Comparison of ENCODE assay signal across 11 cellular contexts in genomic region chr2:42959148-42959992, GRCh38.
DNase-seq lines count a peak whose midpoint lies in the region; ATAC-seq and TF ChIP-seq lines count a peak whose summit lies in the region.
"Had no signal": no experiment of that assay in that cellular context is flagged by ENCODE, and none has a peak within 500 bp of the region (broad histone marks: within the 10 kb centered on the region; RNA-seq: fewer than 3 reads in every experiment).

No MANE protein-coding gene starts in this region.

- peaks cover 9% of the 10 kb centered on the region for H3K36me3 Mint-ChIP-seq in Calu3 (ENCODE audit: insufficient read depth, unreplicated experiment)
- H3K36me3 Mint-ChIP-seq: CD8-positive, alpha-beta memory T cell had no signal

- H3K27ac ChIP-seq in gastrocnemius medialis = peak overlapping the region; percentile 65 to 81 (median 68)

- H3K4me3 ChIP-seq in gastrocnemius medialis = no peak overlapping the region

- no peaks in the 10 kb centered on the region for H3K9me3 Mint-ChIP-seq in Calu3 (ENCODE audit: low read depth, unreplicated experiment)
- H3K9me3 Mint-ChIP-seq: CD8-positive, alpha-beta memory T cell; dendritic cell treated with granulocyte-macrophage colony-stimulating factor and Interleukin-4, amounts not matched to agents 40 ng/mL and 50 ng/mL, for 4 days had no signal

- no TSS peak for BruUV-seq in Calu3 (replicated peaks; lab: Mats Ljungman, UMichigan)

- no peak for DNase-seq in Calu3
- peak; percentile 84 for DNase-seq in SKM-1 treated with dmso at 0.1 percent for 144 hours (lab: John Stamatoyannopoulos, UW; ENCODE audit: unreplicated experiment)
- peak; percentile 66 for DNase-seq in left ventricle myocardium superior
- peak; percentile 44 to 65 for DNase-seq in gastrocnemius medialis
- no peak for DNase-seq in GM13977 (ENCODE audit: low spot score)
- DNase-seq in 8988T = no peak
- DNase-seq: CD8-positive, alpha-beta memory T cell; NCI-H1048 had no signal

- H3K9me3 ChIP-seq in gastrocnemius medialis = no peaks in the 10 kb centered on the region

- no peaks in the 10 kb centered on the region for H3K36me3 ChIP-seq in gastrocnemius medialis

- TF ChIP-seq CTCF in Calu3 (IDR thresholded peaks at IDR 0.05; ENCODE audit: unreplicated experiment) = no peak
- no peak for TF ChIP-seq CTCF in gastrocnemius medialis (IDR thresholded peaks at IDR 0.05 in 4 of 5, conservative IDR thresholded peaks at IDR 0.05 in 1 of 5)
- no peak for TF ChIP-seq CTCF in GM13977 (IDR thresholded peaks at IDR 0.05; ENCODE audit: extremely low read depth, insufficient read depth, missing control alignments)

- H3K27me3 ChIP-seq in gastrocnemius medialis = no peaks in the 10 kb centered on the region

- CTCF ChIA-PET in Calu3 (lab: Charles Lee) = interaction anchor here (0.6 kb wide), 1 partner anchor 65 kb away, joined by 3 read pairs; no protein-coding TSS in a partner anchor

- H3K4me1 Mint-ChIP-seq in Calu3 (ENCODE audit: low read depth, unreplicated experiment) = peaks cover 42% of the 10 kb centered on the region

- H3K27ac Mint-ChIP-seq in Calu3 (ENCODE audit: unreplicated experiment) = peak overlapping the region; percentile 41
- H3K27ac Mint-ChIP-seq: CD8-positive, alpha-beta memory T cell; dendritic cell treated with granulocyte-macrophage colony-stimulating factor and Interleukin-4, amounts not matched to agents 40 ng/mL and 50 ng/mL, for 4 days had no signal

- intact Hi-C loops in Calu3 (cut with micrococcal nuclease; ENCODE audit: unreplicated experiment) (no loop called here), left ventricle myocardium superior (cut with micrococcal nuclease) (no loop called here), gastrocnemius medialis (cut with DNase I; ENCODE audit: low total_unique reads) (no loop called here)

- peak; percentile 79 for ATAC-seq in left ventricle myocardium superior
- ATAC-seq in gastrocnemius medialis = peak; percentile 48 to 49
- ATAC-seq in GM21576 (IDR thresholded peaks at IDR 0.05; ENCODE audit: unreplicated experiment) = no peak
- no peak for ATAC-seq in GM19452 (IDR thresholded peaks at IDR 0.05; ENCODE audit: unreplicated experiment)

- TF ChIP-seq POLR2A in gastrocnemius medialis (IDR thresholded peaks at IDR 0.05) = no peak

- H3K4me3 Mint-ChIP-seq in Calu3 (ENCODE audit: low read depth, unreplicated experiment) = no peak overlapping the region
- H3K4me3 Mint-ChIP-seq: CD8-positive, alpha-beta memory T cell; dendritic cell treated with granulocyte-macrophage colony-stimulating factor and Interleukin-4, amounts not matched to agents 40 ng/mL and 50 ng/mL, for 4 days had no signal

- peaks cover 42 to 43% of the 10 kb centered on the region in 2 donors for H3K4me1 ChIP-seq in gastrocnemius medialis

- no peaks in the 10 kb centered on the region for H3K27me3 Mint-ChIP-seq in Calu3 (ENCODE audit: unreplicated experiment)

- in situ Hi-C loops in gastrocnemius medialis (cut with MboI; ENCODE audit: low sequenced_read_pairs in 4 of 4) = loop anchor here in 2 of 4 donors (10.0 kb wide), 1 partner anchor 275 kb away; no protein-coding TSS in a partner anchor
- in situ Hi-C loops in GM13977 (cut with MboI; ENCODE audit: low pct_unique_long_range_greater_than_20kb, low sequenced_read_pairs, unreplicated experiment) = loop anchor here (25.0 kb wide), 1 partner anchor 278 kb away; the partner anchor contains the start of gene ZFP36L2

Comparison
In these comparisons a context has a peak if more than half of its experiments do, and no peak if none do; other contexts are left out.
1. DNase-seq: peak in SKM-1 treated with dmso at 0.1 percent for 144 hours (single experiment), left ventricle myocardium superior (single experiment) and gastrocnemius medialis (2 of 2); none in Calu3 (single experiment), GM13977 (single experiment) and 8988T (single experiment).
2. ATAC-seq: peak in left ventricle myocardium superior (single experiment) and gastrocnemius medialis (2 of 2); none in GM21576 (single experiment) and GM19452 (single experiment).